Comparison of ENCODE assay signal across 10 cellular contexts in genomic region chr11:64771861-64772260, GRCh38. TPM values are rescaled to one million over a fixed set of nuclear protein-coding genes. Genes with fewer than 3 reads are reported as not detected.
A peak's percentile ranks its signal among the peaks of the same experiment; 100 is the strongest.
DNase-seq lines count a peak whose midpoint lies in the region; ATAC-seq and TF ChIP-seq lines count a peak whose summit lies in the region.
"Had no signal": no experiment of that assay in that cellular context is flagged by ENCODE, and none has a peak within 500 bp of the region (broad histone marks: within the 10 kb centered on the region; RNA-seq: fewer than 3 reads in every experiment).

No MANE protein-coding gene starts in this region.

- CTCF ChIA-PET in RWPE1 (lab: Yijun Ruan, JAX): no interaction called here

- intact Hi-C loops in activated T-helper 1 cell treated with anti-CD3 and anti-CD28 coated beads, Interleukin-12 subunit alpha, Interleukin-12 subunit beta, Interleukin-2, Interleukin-4 antibody, amounts not matched to agents 30 ng/mL and 10 ng/mL and 1 ng/mL, durations not matched to agents 14 hours and 24 hours and 36 hours (cut with micrococcal nuclease): loop anchor here (1.0 kb wide), 1 partner anchor 8 kb away; no protein-coding TSS in a partner anchor

- H3K27ac ChIP-seq in RWPE1: no peak overlapping the region

- peaks cover 89% of the 10 kb centered on the region for H3K4me1 Mint-ChIP-seq in activated T-helper 1 cell treated with anti-CD3 and anti-CD28 coated beads, Interleukin-12 subunit alpha, Interleukin-12 subunit beta, Interleukin-2, Interleukin-4 antibody, amounts not matched to agents 30 ng/mL and 10 ng/mL and 1 ng/mL, durations not matched to agents 14 hours and 24 hours and 36 hours (ENCODE audit: low read depth)
- H3K4me1 Mint-ChIP-seq in nephron: peaks cover 58% of the 10 kb centered on the region

- POLR2A ChIA-PET in RWPE1 (lab: Yijun Ruan, JAX; ENCODE audit: low non-redundant PET): no interaction called here

- no peaks in the 10 kb centered on the region for H3K9me3 Mint-ChIP-seq in activated T-helper 1 cell treated with anti-CD3 and anti-CD28 coated beads, Interleukin-12 subunit alpha, Interleukin-12 subunit beta, Interleukin-2, Interleukin-4 antibody, amounts not matched to agents 30 ng/mL and 10 ng/mL and 1 ng/mL, durations not matched to agents 14 hours and 24 hours and 36 hours
- no peaks in the 10 kb centered on the region for H3K9me3 Mint-ChIP-seq in nephron

- 0 out of 2 replicates have a peak overlapping the region, but pooled peaks have one; percentile 21 for H3K4me3 ChIP-seq in GM08714 (ENCODE audit: low read length)
- H3K4me3 ChIP-seq in H7 (ENCODE audit: insufficient read depth, low read depth, low read length): no peak overlapping the region

- peak overlapping the region; percentile 41 for H3K27ac Mint-ChIP-seq in activated T-helper 1 cell treated with anti-CD3 and anti-CD28 coated beads, Interleukin-12 subunit alpha, Interleukin-12 subunit beta, Interleukin-2, Interleukin-4 antibody, amounts not matched to agents 30 ng/mL and 10 ng/mL and 1 ng/mL, durations not matched to agents 14 hours and 24 hours and 36 hours
- peak overlapping the region in 2 of 3 experiments; percentile 29 to 67 for H3K27ac Mint-ChIP-seq in nephron

- H3K27me3 ChIP-seq in H7 (ENCODE audit: control insufficient read depth, insufficient read depth, low read length): no peaks in the 10 kb centered on the region

- DNase-seq in activated T-helper 1 cell treated with anti-CD3 and anti-CD28 coated beads, Interleukin-12 subunit alpha, Interleukin-12 subunit beta, Interleukin-2, Interleukin-4 antibody, amounts not matched to agents 30 ng/mL and 10 ng/mL and 1 ng/mL, durations not matched to agents 14 hours and 24 hours and 36 hours (ENCODE audit: low spot score): no peak
- DNase-seq in RWPE1 (ENCODE audit: low spot score): no peak
- no peak for DNase-seq in activated gamma-delta T cell (lab: John Stamatoyannopoulos, UW)
- no peak for DNase-seq in H7
- DNase-seq: activated CD4-positive, CD25-positive, alpha-beta regulatory T cell treated with anti-CD3 and anti-CD28 coated beads, Interleukin-2, amount 50 U/mL, for 72 hours; NCI-H2107 had no signal

- TF ChIP-seq CTCF in nephron (IDR thresholded peaks at IDR 0.05; ENCODE audit: unreplicated experiment in 3 of 3) (no peak), RWPE1 (conservative IDR thresholded peaks at IDR 0.05; ENCODE audit: low read depth) (no peak)

- ATAC-seq in HG02885 (IDR thresholded peaks at IDR 0.05; ENCODE audit: poor library complexity, unreplicated experiment): peak; percentile 43
- ATAC-seq: esophagus mucosa had no signal

- H3K36me3 ChIP-seq in H7 (replicated peaks; ENCODE audit: control insufficient read depth, insufficient read depth, low read length): peaks cover 89% of the 10 kb centered on the region

- peak overlapping the region; percentile 59 for H3K4me3 Mint-ChIP-seq in activated T-helper 1 cell treated with anti-CD3 and anti-CD28 coated beads, Interleukin-12 subunit alpha, Interleukin-12 subunit beta, Interleukin-2, Interleukin-4 antibody, amounts not matched to agents 30 ng/mL and 10 ng/mL and 1 ng/mL, durations not matched to agents 14 hours and 24 hours and 36 hours
- peak overlapping the region in 1 of 3 experiments; percentile 19 for H3K4me3 Mint-ChIP-seq in nephron

- H3K36me3 Mint-ChIP-seq in activated T-helper 1 cell treated with anti-CD3 and anti-CD28 coated beads, Interleukin-12 subunit alpha, Interleukin-12 subunit beta, Interleukin-2, Interleukin-4 antibody, amounts not matched to agents 30 ng/mL and 10 ng/mL and 1 ng/mL, durations not matched to agents 14 hours and 24 hours and 36 hours (ENCODE audit: low read depth): peaks cover 89% of the 10 kb centered on the region
- peaks cover 98% of the 10 kb centered on the region for H3K36me3 Mint-ChIP-seq in nephron (ENCODE audit: low read depth)

- no peaks in the 10 kb centered on the region for H3K27me3 Mint-ChIP-seq in activated T-helper 1 cell treated with anti-CD3 and anti-CD28 coated beads, Interleukin-12 subunit alpha, Interleukin-12 subunit beta, Interleukin-2, Interleukin-4 antibody, amounts not matched to agents 30 ng/mL and 10 ng/mL and 1 ng/mL, durations not matched to agents 14 hours and 24 hours and 36 hours (ENCODE audit: insufficient read depth)
- no peaks in the 10 kb centered on the region for H3K27me3 Mint-ChIP-seq in nephron (ENCODE audit: low read depth)

RNA-seq across cellular contexts. Expression of gene SF1, which starts 6.5 kb away (rescaled TPM):
- total RNA-seq in activated T-helper 1 cell treated with anti-CD3 and anti-CD28 coated beads, Interleukin-12 subunit alpha, Interleukin-12 subunit beta, Interleukin-2, Interleukin-4 antibody, amounts not matched to agents 30 ng/mL and 10 ng/mL and 1 ng/mL, durations not matched to agents 14 hours and 24 hours and 36 hours: 518 and 538 TPM in 2 replicates
- total RNA-seq in H7 (2014; rRNA removed; shearing (Covaris generic)): 66.5 and 80.0 TPM in 2 replicates

RNA-seq across cellular contexts. Expression of gene PYGM, which starts 12.1 kb away (rescaled TPM):
- 2.7 and 4.8 TPM in 2 replicates for total RNA-seq in activated T-helper 1 cell treated with anti-CD3 and anti-CD28 coated beads, Interleukin-12 subunit alpha, Interleukin-12 subunit beta, Interleukin-2, Interleukin-4 antibody, amounts not matched to agents 30 ng/mL and 10 ng/mL and 1 ng/mL, durations not matched to agents 14 hours and 24 hours and 36 hours
- 2.9 and 6.4 TPM in 2 replicates for total RNA-seq in H7 (2014; rRNA removed; shearing (Covaris generic))

RNA-seq across cellular contexts. Expression of gene RASGRP2, which starts 27.9 kb away (rescaled TPM):
- 15.8 and 19.5 TPM in 2 replicates for total RNA-seq in activated T-helper 1 cell treated with anti-CD3 and anti-CD28 coated beads, Interleukin-12 subunit alpha, Interleukin-12 subunit beta, Interleukin-2, Interleukin-4 antibody, amounts not matched to agents 30 ng/mL and 10 ng/mL and 1 ng/mL, durations not matched to agents 14 hours and 24 hours and 36 hours
- total RNA-seq in H7 (2014; rRNA removed; shearing (Covaris generic)): 9.2 and 12.3 TPM in 2 replicates

RNA-seq across cellular contexts. Expression of gene MAP4K2, which starts 31.2 kb away (rescaled TPM):
- total RNA-seq in activated T-helper 1 cell treated with anti-CD3 and anti-CD28 coated beads, Interleukin-12 subunit alpha, Interleukin-12 subunit beta, Interleukin-2, Interleukin-4 antibody, amounts not matched to agents 30 ng/mL and 10 ng/mL and 1 ng/mL, durations not matched to agents 14 hours and 24 hours and 36 hours: 70.2 and 70.7 TPM in 2 replicates
- total RNA-seq in H7 (2014; rRNA removed; shearing (Covaris generic)): 24.5 and 29.7 TPM in 2 replicates

RNA-seq across cellular contexts. Expression of gene MEN1, which starts 38.5 kb away (rescaled TPM):
- total RNA-seq in activated T-helper 1 cell treated with anti-CD3 and anti-CD28 coated beads, Interleukin-12 subunit alpha, Interleukin-12 subunit beta, Interleukin-2, Interleukin-4 antibody, amounts not matched to agents 30 ng/mL and 10 ng/mL and 1 ng/mL, durations not matched to agents 14 hours and 24 hours and 36 hours: 39.6 and 43.8 TPM in 2 replicates
- 31.7 and 40.0 TPM in 2 replicates for total RNA-seq in H7 (2014; rRNA removed; shearing (Covaris generic))
